In genomic region chr3:156291269-156292123, GRCh38 we compare ENCODE assay signal across 10 cellular contexts.
DNase-seq lines count a peak whose midpoint lies in the region; ATAC-seq and TF ChIP-seq lines count a peak whose summit lies in the region.
"Had no signal": no experiment of that assay in that cellular context is flagged by ENCODE, and none has a peak within 500 bp of the region (broad histone marks: within the 10 kb centered on the region; RNA-seq: fewer than 3 reads in every experiment).

No MANE protein-coding gene starts in this region.

- H3K27ac ChIP-seq in uterus, result no peak overlapping the region
- H3K27ac ChIP-seq: KMS-11 had no signal

- TF ChIP-seq CTCF in mesothelial cell of epicardium (IDR thresholded peaks at IDR 0.05; ENCODE audit: unreplicated experiment) (no peak), uterus (IDR thresholded peaks at IDR 0.05) (no peak)

- no peak for TF ChIP-seq POLR2A in uterus (IDR thresholded peaks at IDR 0.05)

- peak overlapping the region; percentile 59 for H3K4me3 Mint-ChIP-seq in dendritic cell treated with granulocyte-macrophage colony-stimulating factor and Interleukin-4, amounts not matched to agents 40 ng/mL and 50 ng/mL, for 4 days
- peak overlapping the region; percentile 54 for H3K4me3 Mint-ChIP-seq in mesothelial cell of epicardium

- no peaks in the 10 kb centered on the region for H3K9me3 Mint-ChIP-seq in dendritic cell treated with granulocyte-macrophage colony-stimulating factor and Interleukin-4, amounts not matched to agents 40 ng/mL and 50 ng/mL, for 4 days
- H3K9me3 Mint-ChIP-seq in mesothelial cell of epicardium, result no peaks in the 10 kb centered on the region

- ATAC-seq in GM18502 (IDR thresholded peaks at IDR 0.05; ENCODE audit: poor library complexity, unreplicated experiment) (peak; percentile 80), HG02571 (IDR thresholded peaks at IDR 0.05; ENCODE audit: unreplicated experiment) (no peak)

- H3K36me3 Mint-ChIP-seq in dendritic cell treated with granulocyte-macrophage colony-stimulating factor and Interleukin-4, amounts not matched to agents 40 ng/mL and 50 ng/mL, for 4 days (ENCODE audit: low read depth), result no peaks in the 10 kb centered on the region
- no peaks in the 10 kb centered on the region for H3K36me3 Mint-ChIP-seq in mesothelial cell of epicardium

- H3K36me3 ChIP-seq in uterus, result no peaks in the 10 kb centered on the region

- intact Hi-C loops in dendritic cell treated with granulocyte-macrophage colony-stimulating factor and Interleukin-4, amounts not matched to agents 40 ng/mL and 50 ng/mL, for 4 days (cut with micrococcal nuclease), result no loop called here
- intact Hi-C loops in uterus (cut with DNase I; ENCODE audit: low total_unique reads), result no loop called here

- no peaks in the 10 kb centered on the region for H3K9me3 ChIP-seq in uterus

- peaks cover 0 to 7% of the 10 kb centered on the region in 2 donors for H3K27me3 ChIP-seq in uterus

- peaks cover 21% of the 10 kb centered on the region for H3K4me1 Mint-ChIP-seq in dendritic cell treated with granulocyte-macrophage colony-stimulating factor and Interleukin-4, amounts not matched to agents 40 ng/mL and 50 ng/mL, for 4 days (ENCODE audit: low read depth)
- H3K4me1 Mint-ChIP-seq in mesothelial cell of epicardium, result peaks cover 13% of the 10 kb centered on the region

- no peaks in the 10 kb centered on the region for H3K4me1 ChIP-seq in uterus

- peaks cover 49% of the 10 kb centered on the region for H3K27me3 Mint-ChIP-seq in dendritic cell treated with granulocyte-macrophage colony-stimulating factor and Interleukin-4, amounts not matched to agents 40 ng/mL and 50 ng/mL, for 4 days
- H3K27me3 Mint-ChIP-seq in mesothelial cell of epicardium (ENCODE audit: low read depth), result peaks cover 90% of the 10 kb centered on the region

- peak overlapping the region; percentile 7 to 15 for H3K4me3 ChIP-seq in uterus
- H3K4me3 ChIP-seq: lung had no signal

- peak; percentile 88 for DNase-seq in NCI-H2171 treated with DMSO at 0.1 percent for 48 hours (lab: John Stamatoyannopoulos, UW)
- peak in 1 of 2 experiments; percentile 42 for DNase-seq in mesothelial cell of epicardium (ENCODE audit: low spot score in 2 of 2, unreplicated experiment in 2 of 2)
- DNase-seq in uterus, result no peak
- DNase-seq in 8988T, result no peak
- no peak for DNase-seq in H4 (ENCODE audit: low spot score)

- H3K27ac Mint-ChIP-seq in dendritic cell treated with granulocyte-macrophage colony-stimulating factor and Interleukin-4, amounts not matched to agents 40 ng/mL and 50 ng/mL, for 4 days, result no peak overlapping the region
- H3K27ac Mint-ChIP-seq in mesothelial cell of epicardium, result no peak overlapping the region
